Comparison of ENCODE assay signal across 13 cellular contexts in genomic region chr13:21435231-21435630, GRCh38. TPM values are rescaled to one million over a fixed set of nuclear protein-coding genes. Genes with fewer than 3 reads are reported as not detected.
DNase-seq lines count a peak whose midpoint lies in the region; ATAC-seq, FAIRE-seq and TF ChIP-seq lines count a peak whose summit lies in the region.
"Had no signal": no experiment of that assay in that cellular context is flagged by ENCODE, and none has a peak within 500 bp of the region (broad histone marks: within the 10 kb centered on the region; RNA-seq: fewer than 3 reads in every experiment).

No MANE protein-coding gene starts in this region.

- H3K27me3 ChIP-seq in foreskin keratinocyte = no peaks in the 10 kb centered on the region

- peaks cover 57% of the 10 kb centered on the region for H3K36me3 Mint-ChIP-seq in activated CD4-positive, alpha-beta T cell treated with anti-CD3 and anti-CD28 coated beads, Interleukin-2, amount 10 ng/mL, durations not matched to agents 7 days and 5 days (ENCODE audit: low read depth)
- H3K36me3 Mint-ChIP-seq in activated T-helper 1 cell treated with anti-CD3 and anti-CD28 coated beads, Interleukin-12 subunit alpha, Interleukin-12 subunit beta, Interleukin-2, Interleukin-4 antibody, amounts not matched to agents 30 ng/mL and 10 ng/mL and 1 ng/mL, durations not matched to agents 14 hours and 24 hours and 36 hours (ENCODE audit: low read depth) = peaks cover 32% of the 10 kb centered on the region
- H3K36me3 Mint-ChIP-seq in stimulated activated effector memory CD8-positive, alpha-beta T cell treated with anti-CD3 and anti-CD28 coated beads, Interleukin-12 subunit alpha, Interleukin-12 subunit beta, amount 100 ng/mL, for 72 hours = no peaks in the 10 kb centered on the region

- peak overlapping the region; percentile 9 for H3K27ac ChIP-seq in foreskin keratinocyte

- POLR2A ChIA-PET in activated CD4-positive, alpha-beta T cell treated with anti-CD3 and anti-CD28 coated beads, Interleukin-2, amount 10 ng/mL, durations not matched to agents 7 days and 5 days (lab: Charles Lee) = no interaction called here

- no peak for TF ChIP-seq CTCF in foreskin keratinocyte (conservative IDR thresholded peaks at IDR 0.05)

- H3K9me3 Mint-ChIP-seq in activated CD4-positive, alpha-beta T cell treated with anti-CD3 and anti-CD28 coated beads, Interleukin-2, amount 10 ng/mL, durations not matched to agents 7 days and 5 days = peaks cover 45% of the 10 kb centered on the region
- peaks cover 31% of the 10 kb centered on the region for H3K9me3 Mint-ChIP-seq in activated T-helper 1 cell treated with anti-CD3 and anti-CD28 coated beads, Interleukin-12 subunit alpha, Interleukin-12 subunit beta, Interleukin-2, Interleukin-4 antibody, amounts not matched to agents 30 ng/mL and 10 ng/mL and 1 ng/mL, durations not matched to agents 14 hours and 24 hours and 36 hours
- H3K9me3 Mint-ChIP-seq in stimulated activated effector memory CD8-positive, alpha-beta T cell treated with anti-CD3 and anti-CD28 coated beads, Interleukin-12 subunit alpha, Interleukin-12 subunit beta, amount 100 ng/mL, for 72 hours = peaks cover 6% of the 10 kb centered on the region

- CTCF ChIA-PET in activated CD4-positive, alpha-beta T cell treated with anti-CD3 and anti-CD28 coated beads, Interleukin-2, amount 10 ng/mL, durations not matched to agents 7 days and 5 days (lab: Charles Lee) = no interaction called here

- DNase-seq in activated CD4-positive, alpha-beta T cell treated with anti-CD3 and anti-CD28 coated beads, Interleukin-2, amount 10 ng/mL, durations not matched to agents 7 days and 5 days = no peak
- no peak for DNase-seq in activated CD4-positive, alpha-beta T cell treated with anti-CD3 and anti-CD28 coated beads, Interleukin-2, amount 50 U/mL, for 1 hour
- no peak for DNase-seq in activated T-helper 1 cell treated with anti-CD3 and anti-CD28 coated beads, Interleukin-12 subunit alpha, Interleukin-12 subunit beta, Interleukin-2, Interleukin-4 antibody, amounts not matched to agents 30 ng/mL and 10 ng/mL and 1 ng/mL, durations not matched to agents 14 hours and 24 hours and 36 hours (ENCODE audit: low spot score)
- DNase-seq in foreskin keratinocyte (no peak), frontal cortex (ENCODE audit: low spot score in 2 of 2) (no peak)
- no peak for DNase-seq in stimulated activated effector memory CD8-positive, alpha-beta T cell treated with anti-CD3 and anti-CD28 coated beads, Interleukin-12 subunit alpha, Interleukin-12 subunit beta, amount 100 ng/mL, for 72 hours (ENCODE audit: low spot score in 2 of 2)
- DNase-seq: activated naive CD4-positive, alpha-beta T cell treated with anti-CD3 and anti-CD28 coated beads, Interleukin-2, amount 50 U/mL, for 16 hours; NCI-H446; stimulated activated naive CD4-positive, alpha-beta T cell had no signal

- ATAC-seq in foreskin keratinocyte (no peak), HG03520 (IDR thresholded peaks at IDR 0.05; ENCODE audit: unreplicated experiment) (no peak), SK-N-SH treated with all-trans-retinoic acid at 6 μM for 48 hours (no peak)
- ATAC-seq in stimulated activated effector memory CD8-positive, alpha-beta T cell treated with anti-CD3 and anti-CD28 coated beads, Interleukin-12 subunit alpha, Interleukin-12 subunit beta, amount 100 ng/mL, for 72 hours = no peak

- H3K4me3 Mint-ChIP-seq in activated CD4-positive, alpha-beta T cell treated with anti-CD3 and anti-CD28 coated beads, Interleukin-2, amount 10 ng/mL, durations not matched to agents 7 days and 5 days = no peak overlapping the region
- peak overlapping the region; percentile 58 for H3K4me3 Mint-ChIP-seq in activated T-helper 1 cell treated with anti-CD3 and anti-CD28 coated beads, Interleukin-12 subunit alpha, Interleukin-12 subunit beta, Interleukin-2, Interleukin-4 antibody, amounts not matched to agents 30 ng/mL and 10 ng/mL and 1 ng/mL, durations not matched to agents 14 hours and 24 hours and 36 hours
- H3K4me3 Mint-ChIP-seq in stimulated activated effector memory CD8-positive, alpha-beta T cell treated with anti-CD3 and anti-CD28 coated beads, Interleukin-12 subunit alpha, Interleukin-12 subunit beta, amount 100 ng/mL, for 72 hours = peak overlapping the region; percentile 6
- H3K4me3 Mint-ChIP-seq: neural crest cell had no signal

- peaks cover 34% of the 10 kb centered on the region for H3K4me1 Mint-ChIP-seq in activated CD4-positive, alpha-beta T cell treated with anti-CD3 and anti-CD28 coated beads, Interleukin-2, amount 10 ng/mL, durations not matched to agents 7 days and 5 days
- H3K4me1 Mint-ChIP-seq in activated T-helper 1 cell treated with anti-CD3 and anti-CD28 coated beads, Interleukin-12 subunit alpha, Interleukin-12 subunit beta, Interleukin-2, Interleukin-4 antibody, amounts not matched to agents 30 ng/mL and 10 ng/mL and 1 ng/mL, durations not matched to agents 14 hours and 24 hours and 36 hours (ENCODE audit: low read depth) = peaks cover 42% of the 10 kb centered on the region
- peaks cover 25% of the 10 kb centered on the region for H3K4me1 Mint-ChIP-seq in stimulated activated effector memory CD8-positive, alpha-beta T cell treated with anti-CD3 and anti-CD28 coated beads, Interleukin-12 subunit alpha, Interleukin-12 subunit beta, amount 100 ng/mL, for 72 hours

- intact Hi-C loops in activated T-helper 1 cell treated with anti-CD3 and anti-CD28 coated beads, Interleukin-12 subunit alpha, Interleukin-12 subunit beta, Interleukin-2, Interleukin-4 antibody, amounts not matched to agents 30 ng/mL and 10 ng/mL and 1 ng/mL, durations not matched to agents 14 hours and 24 hours and 36 hours (cut with micrococcal nuclease) = loop anchor here (1.0 to 5.0 kb wide), 2 partner anchors 23 to 33 kb away; no protein-coding TSS in a partner anchor

- H3K4me1 ChIP-seq in foreskin keratinocyte = no peaks in the 10 kb centered on the region

- no peak for FAIRE-seq in frontal cortex (lab: Jason Lieb, UNC)
- FAIRE-seq: RCC 7860 had no signal

- no peaks in the 10 kb centered on the region for H3K27me3 Mint-ChIP-seq in activated CD4-positive, alpha-beta T cell treated with anti-CD3 and anti-CD28 coated beads, Interleukin-2, amount 10 ng/mL, durations not matched to agents 7 days and 5 days
- H3K27me3 Mint-ChIP-seq in activated T-helper 1 cell treated with anti-CD3 and anti-CD28 coated beads, Interleukin-12 subunit alpha, Interleukin-12 subunit beta, Interleukin-2, Interleukin-4 antibody, amounts not matched to agents 30 ng/mL and 10 ng/mL and 1 ng/mL, durations not matched to agents 14 hours and 24 hours and 36 hours (ENCODE audit: insufficient read depth) = no peaks in the 10 kb centered on the region

- H3K27ac Mint-ChIP-seq in activated CD4-positive, alpha-beta T cell treated with anti-CD3 and anti-CD28 coated beads, Interleukin-2, amount 10 ng/mL, durations not matched to agents 7 days and 5 days = peak overlapping the region; percentile 87
- H3K27ac Mint-ChIP-seq in activated T-helper 1 cell treated with anti-CD3 and anti-CD28 coated beads, Interleukin-12 subunit alpha, Interleukin-12 subunit beta, Interleukin-2, Interleukin-4 antibody, amounts not matched to agents 30 ng/mL and 10 ng/mL and 1 ng/mL, durations not matched to agents 14 hours and 24 hours and 36 hours = peak overlapping the region; percentile 84
- H3K27ac Mint-ChIP-seq in stimulated activated effector memory CD8-positive, alpha-beta T cell treated with anti-CD3 and anti-CD28 coated beads, Interleukin-12 subunit alpha, Interleukin-12 subunit beta, amount 100 ng/mL, for 72 hours = peak overlapping the region; percentile 2

TF ChIP-seq in SK-N-SH treated with all-trans-retinoic acid at 6 μM for 48 hours, 23 proteins besides CTCF, POLR2A, EP300 and RAD21:
- TF ChIP-seq ARNTL (CRISPR knock-in tag; IDR thresholded peaks at IDR 0.05; ENCODE audit: borderline replicate concordance, low read depth) (no peak), ESRRG (CRISPR knock-in tag; IDR thresholded peaks at IDR 0.05) (no peak), TOX (CRISPR knock-in tag; IDR thresholded peaks at IDR 0.05; ENCODE audit: borderline replicate concordance) (no peak), CSRNP3 (CRISPR knock-in tag; IDR thresholded peaks at IDR 0.05) (no peak), PPARA (CRISPR knock-in tag; IDR thresholded peaks at IDR 0.05; ENCODE audit: borderline replicate concordance) (no peak), ZNF565 (CRISPR knock-in tag; conservative IDR thresholded peaks at IDR 0.05; ENCODE audit: low read depth) (no peak), SNAI2 (CRISPR knock-in tag; IDR thresholded peaks at IDR 0.05) (no peak), CSDC2 (CRISPR knock-in tag; IDR thresholded peaks at IDR 0.05) (no peak)

RNA-seq across cellular contexts. Expression of gene ZDHHC20, which starts 23.9 kb away (rescaled TPM):
- total RNA-seq in activated CD4-positive, alpha-beta T cell treated with anti-CD3 and anti-CD28 coated beads, Interleukin-2, amount 10 ng/mL, durations not matched to agents 7 days and 5 days = 10 to 100 TPM; 84.7 to 85.0 TPM
- 61.2 and 66.4 TPM in 2 replicates for total RNA-seq in activated T-helper 1 cell treated with anti-CD3 and anti-CD28 coated beads, Interleukin-12 subunit alpha, Interleukin-12 subunit beta, Interleukin-2, Interleukin-4 antibody, amounts not matched to agents 30 ng/mL and 10 ng/mL and 1 ng/mL, durations not matched to agents 14 hours and 24 hours and 36 hours
- total RNA-seq in foreskin keratinocyte (61.7 and 67.2 TPM in 2 replicates), frontal cortex (121 TPM)
- polyA plus RNA-seq in foreskin keratinocyte = 14.7 and 19.7 TPM in 2 replicates

Comparison
In these comparisons a context has a peak if more than half of its experiments do, and no peak if none do; other contexts are left out.
1. H3K27ac Mint-ChIP-seq: peak in every context shown above with its lines; median percentile 87 in activated CD4-positive, alpha-beta T cell treated with anti-CD3 and anti-CD28 coated beads, Interleukin-2, amount 10 ng/mL, durations not matched to agents 7 days and 5 days; 84 in activated T-helper 1 cell treated with anti-CD3 and anti-CD28 coated beads, Interleukin-12 subunit alpha, Interleukin-12 subunit beta, Interleukin-2, Interleukin-4 antibody, amounts not matched to agents 30 ng/mL and 10 ng/mL and 1 ng/mL, durations not matched to agents 14 hours and 24 hours and 36 hours; 2 in stimulated activated effector memory CD8-positive, alpha-beta T cell treated with anti-CD3 and anti-CD28 coated beads, Interleukin-12 subunit alpha, Interleukin-12 subunit beta, amount 100 ng/mL, for 72 hours.